ENCODE assay signal across 10 cellular contexts in the genomic region with DNA sequence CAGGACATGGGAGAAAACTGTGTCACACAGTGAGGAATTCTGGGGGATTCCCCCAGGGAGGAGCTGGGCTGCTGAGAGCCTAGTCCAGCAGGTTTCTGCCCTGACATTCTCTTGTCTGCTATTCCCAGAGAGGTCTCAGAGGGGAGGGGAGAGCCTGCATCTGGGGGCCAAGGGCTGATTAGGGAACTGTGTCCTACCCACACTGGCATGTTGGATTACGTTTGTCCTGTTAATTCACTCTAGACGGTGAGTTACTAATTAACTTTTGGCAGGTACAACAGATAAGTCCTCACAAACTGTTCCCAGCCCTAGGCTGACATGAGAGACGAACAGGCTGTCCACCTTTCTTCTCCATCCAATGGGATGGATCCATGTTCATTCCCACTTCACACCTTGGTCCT. TPM values are rescaled to one million over a fixed set of nuclear protein-coding genes. Genes with fewer than 3 reads are reported as not detected.
DNase-seq lines count a peak whose midpoint lies in the region; ATAC-seq and TF ChIP-seq lines count a peak whose summit lies in the region.
"Had no signal": no experiment of that assay in that cellular context is flagged by ENCODE, and none has a peak within 500 bp of the region (broad histone marks: within the 10 kb centered on the region; RNA-seq: fewer than 3 reads in every experiment).

No MANE protein-coding gene starts in this region.

- H3K36me3 ChIP-seq in Karpas-422 (ENCODE audit: insufficient read depth, low read length) (peaks cover 26% of the 10 kb centered on the region; the same call in 1 of the 2 replicates), neutrophil (peaks cover 17% of the 10 kb centered on the region)

- H3K4me3 ChIP-seq in Karpas-422 (ENCODE audit: low read length) = no peak overlapping the region
- H3K4me3 ChIP-seq in dorsolateral prefrontal cortex = no peak overlapping the region
- H3K4me3 ChIP-seq in neutrophil (ENCODE audit: low read depth in 1 of 2, low read length in 1 of 2) = no peak overlapping the region

- H3K27ac ChIP-seq in 22Rv1 = peak overlapping the region; percentile 91
- peak overlapping the region; percentile 98; the same call in 1 of the 2 replicates for H3K27ac ChIP-seq in Karpas-422 (ENCODE audit: low read length)
- H3K27ac ChIP-seq in dorsolateral prefrontal cortex = peak overlapping the region in 46 of 59 donors; percentile 12 to 98 (median 92)
- peak overlapping the region; percentile 100 for H3K27ac ChIP-seq in neutrophil

- no peaks in the 10 kb centered on the region for H4K20me1 ChIP-seq in Karpas-422 (ENCODE audit: insufficient read depth, low read depth, low read length)

- intact Hi-C loops in dorsolateral prefrontal cortex (cut with DNase I) = loop anchor here in 1 of 2 donors (2.0 to 5.0 kb wide), 2 partner anchors 42 to 110 kb away; a partner anchor contains a TSS

- no peak overlapping the region for H3K4me2 ChIP-seq in Karpas-422 (ENCODE audit: low read depth, low read length, poor library complexity, severe bottlenecking)

- DNase-seq in Karpas-422 (peak; percentile 41), dorsolateral prefrontal cortex (no peak), SW 1271 (lab: John Stamatoyannopoulos, UW) (no peak), NCI-H69 (lab: John Stamatoyannopoulos, UW) (no peak)
- DNase-seq in activated CD4-positive, CD25-positive, alpha-beta regulatory T cell treated with anti-CD3 and anti-CD28 coated beads, Interleukin-2, amount 50 U/mL, for 72 hours = no peak
- DNase-seq: central memory CD4-positive, alpha-beta T cell; NCI-H748 treated with DMSO at 0.1 percent for 48 hours had no signal

- no peak overlapping the region for H3K9ac ChIP-seq in Karpas-422 (ENCODE audit: low read length)

- H2AFZ ChIP-seq in Karpas-422 (ENCODE audit: low read length) = no peak overlapping the region

- H3K9me2 ChIP-seq in Karpas-422 (replicated peaks; ENCODE audit: insufficient read depth, low read length) = no peaks in the 10 kb centered on the region

- peaks cover 50% of the 10 kb centered on the region for H3K4me1 ChIP-seq in Karpas-422 (ENCODE audit: low read length)
- peaks cover 69 to 81% of the 10 kb centered on the region in 2 experiments for H3K4me1 ChIP-seq in neutrophil (ENCODE audit: control insufficient read depth in 1 of 2, insufficient read depth in 1 of 2, low read depth in 1 of 2, low read length in 1 of 2)

- no peaks in the 10 kb centered on the region for H3K9me3 ChIP-seq in Karpas-422 (ENCODE audit: low read length)
- H3K9me3 ChIP-seq in neutrophil = no peaks in the 10 kb centered on the region

- TF ChIP-seq CTCF in 22Rv1 (IDR thresholded peaks at IDR 0.05) (no peak), dorsolateral prefrontal cortex (IDR thresholded peaks at IDR 0.05 in 54 of 56, conservative IDR thresholded peaks at IDR 0.05 in 2 of 56; ENCODE audit: low read depth in 1 of 56, partially characterized antibody in 56 of 56) (no peak), neutrophil (IDR thresholded peaks at IDR 0.05) (no peak)

- H3K79me2 ChIP-seq in Karpas-422 (ENCODE audit: low read length) = peaks cover 22% of the 10 kb centered on the region

- H3K27me3 ChIP-seq in Karpas-422 (ENCODE audit: low read length) (no peaks in the 10 kb centered on the region), dorsolateral prefrontal cortex (no peaks in the 10 kb centered on the region), neutrophil (no peaks in the 10 kb centered on the region)

- no peak for ATAC-seq in GM18511 (IDR thresholded peaks at IDR 0.05; ENCODE audit: unreplicated experiment)

RNA-seq across cellular contexts. Expression of a gene that starts 2.6 kb away (rescaled TPM):
- total RNA-seq in Karpas-422 (2014; rRNA removed; shearing (Covaris generic); ENCODE audit: low replicate concordance) = 108 and 143 TPM in 2 replicates
- 100 to 1,000 TPM in 13 of 120 experiments, 10 to 100 TPM in 107; 50.9 to 144 (median 80.6) TPM for total RNA-seq in dorsolateral prefrontal cortex

RNA-seq across cellular contexts. Expression of a gene that starts 29.2 kb away (rescaled TPM):
- total RNA-seq in Karpas-422 (2014; rRNA removed; shearing (Covaris generic); ENCODE audit: low replicate concordance) = 20.7 and 56.0 TPM in 2 replicates
- 10 to 100 TPM; 17.6 to 43.2 (median 31.5) TPM for total RNA-seq in dorsolateral prefrontal cortex

RNA-seq across cellular contexts. Expression of a gene that starts 40.5 kb away (rescaled TPM):
- total RNA-seq in Karpas-422 (2014; rRNA removed; shearing (Covaris generic); ENCODE audit: low replicate concordance) = 614 and 735 TPM in 2 replicates
- 10 to 100 TPM in 2 of 120 experiments, 1 to 10 TPM in 109, not detected in 9; 1.1 to 20.8 (median 2.9) TPM for total RNA-seq in dorsolateral prefrontal cortex

RNA-seq across cellular contexts. Expression of a gene that starts 43.3 kb away (rescaled TPM):
- 23.8 and 31.5 TPM in 2 replicates for total RNA-seq in Karpas-422 (2014; rRNA removed; shearing (Covaris generic); ENCODE audit: low replicate concordance)
- 10 to 100 TPM; 11.3 to 55.4 (median 22.9) TPM for total RNA-seq in dorsolateral prefrontal cortex

Comparison
In these comparisons a context has a peak if more than half of its experiments do, and no peak if none do; other contexts are left out.
1. RNA of a gene that starts 40.5 kb away (total RNA-seq): 614 to 735 TPM in Karpas-422; 1.1 to 20.8 TPM in dorsolateral prefrontal cortex; every median in the first group is over 10 times any median in the second.
2. Peak in every context shown above with its lines, with median percentiles within 50 percentile points of each other: H3K27ac ChIP-seq.